In the genomic region with DNA sequence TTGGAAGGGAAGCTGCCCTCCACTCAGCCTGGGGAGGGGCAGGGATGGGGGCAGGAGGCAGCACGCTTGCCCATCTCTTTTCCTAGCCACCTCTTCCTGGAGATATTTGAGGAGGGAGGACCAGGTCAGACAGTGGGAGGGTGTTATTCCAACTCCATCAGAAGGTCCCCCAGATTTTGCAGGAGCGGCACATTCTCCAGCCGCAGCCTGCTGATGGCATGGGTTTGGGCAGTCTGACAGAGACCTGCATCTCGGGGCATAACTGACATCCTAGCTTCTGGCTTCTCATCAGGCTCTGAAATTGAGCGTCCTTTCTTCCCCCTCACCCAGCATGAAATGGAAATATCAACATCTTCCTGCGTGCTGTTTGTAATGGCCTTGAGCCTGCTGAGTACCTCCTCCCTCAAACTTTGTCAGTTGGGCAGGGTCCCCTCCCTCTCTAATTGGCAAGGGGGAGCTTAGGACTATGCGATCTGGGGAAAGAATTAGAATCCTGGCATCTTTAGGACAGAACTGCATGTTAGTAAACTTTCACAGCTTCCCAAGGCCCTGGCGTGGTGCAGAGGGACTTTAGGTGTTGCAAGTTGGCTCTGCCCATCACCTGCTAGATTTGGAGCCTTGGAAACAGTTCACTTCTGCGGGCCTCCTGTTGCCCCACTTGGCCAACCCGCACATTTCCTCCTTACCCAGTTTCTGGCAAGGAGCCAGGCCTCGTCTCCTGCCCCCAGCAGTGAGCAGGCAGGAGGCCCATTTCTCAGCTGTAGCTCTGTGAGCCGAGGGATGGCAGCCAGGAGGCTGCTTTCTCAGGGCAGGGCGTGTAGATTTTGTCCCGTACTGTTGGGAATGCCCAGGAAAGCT, we compare ENCODE assay signal across 8 cellular contexts. TPM values are rescaled to one million over a fixed set of nuclear protein-coding genes. Genes with fewer than 3 reads are reported as not detected.
DNase-seq lines count a peak whose midpoint lies in the region; ATAC-seq lines count a peak whose summit lies in the region.

No MANE protein-coding gene starts in this region.

- no peak overlapping the region for H3K27ac Mint-ChIP-seq in stimulated activated effector memory CD8-positive, alpha-beta T cell treated with anti-CD3 and anti-CD28 coated beads, Interleukin-12 subunit alpha, Interleukin-12 subunit beta, amount 100 ng/mL, for 72 hours

- peak overlapping the region; percentile 86 for H3K4me3 Mint-ChIP-seq in stimulated activated effector memory CD8-positive, alpha-beta T cell treated with anti-CD3 and anti-CD28 coated beads, Interleukin-12 subunit alpha, Interleukin-12 subunit beta, amount 100 ng/mL, for 72 hours

- H3K27me3 ChIP-seq in H7 (ENCODE audit: control insufficient read depth, insufficient read depth, low read length) (no peaks in the 10 kb centered on the region), layer of hippocampus (ENCODE audit: control insufficient read depth, insufficient read depth, low read length) (no peaks in the 10 kb centered on the region)

- ATAC-seq in stimulated activated effector memory CD8-positive, alpha-beta T cell treated with anti-CD3 and anti-CD28 coated beads, Interleukin-12 subunit alpha, Interleukin-12 subunit beta, amount 100 ng/mL, for 72 hours = peak; percentile 55
- ATAC-seq in GM21723 (IDR thresholded peaks at IDR 0.05; ENCODE audit: unreplicated experiment) = no peak
- ATAC-seq in GM21717 (IDR thresholded peaks at IDR 0.05; ENCODE audit: unreplicated experiment) = no peak

- peak overlapping the region; percentile 73 for H3K27ac ChIP-seq in layer of hippocampus (ENCODE audit: low read depth, low read length)

- peaks cover 4% of the 10 kb centered on the region for H3K36me3 ChIP-seq in H7 (replicated peaks; ENCODE audit: control insufficient read depth, insufficient read depth, low read length)

- H3K4me3 ChIP-seq in H7 (ENCODE audit: insufficient read depth, low read depth, low read length) = peak overlapping the region; percentile 92; the same call in 1 of the 2 replicates

- H3K4me1 Mint-ChIP-seq in stimulated activated effector memory CD8-positive, alpha-beta T cell treated with anti-CD3 and anti-CD28 coated beads, Interleukin-12 subunit alpha, Interleukin-12 subunit beta, amount 100 ng/mL, for 72 hours = peaks cover 62% of the 10 kb centered on the region

- DNase-seq in AG08395 (ENCODE audit: low spot score) (peak; percentile 35), H7 (peak; percentile 50), RPMI8226 (peak; percentile 93), amygdala (lab: John Stamatoyannopoulos, UW) (peak in 50 of 56 donors; percentile 21 to 82 (median 59))
- DNase-seq in stimulated activated effector memory CD8-positive, alpha-beta T cell treated with anti-CD3 and anti-CD28 coated beads, Interleukin-12 subunit alpha, Interleukin-12 subunit beta, amount 100 ng/mL, for 72 hours (ENCODE audit: low spot score in 2 of 2) = peak in 1 of 2 donors; percentile 61

- H3K9me3 Mint-ChIP-seq in stimulated activated effector memory CD8-positive, alpha-beta T cell treated with anti-CD3 and anti-CD28 coated beads, Interleukin-12 subunit alpha, Interleukin-12 subunit beta, amount 100 ng/mL, for 72 hours = no peaks in the 10 kb centered on the region

- H3K36me3 Mint-ChIP-seq in stimulated activated effector memory CD8-positive, alpha-beta T cell treated with anti-CD3 and anti-CD28 coated beads, Interleukin-12 subunit alpha, Interleukin-12 subunit beta, amount 100 ng/mL, for 72 hours = peaks cover 10% of the 10 kb centered on the region

RNA-seq across cellular contexts. Expression of a gene that starts 2.2 kb away (rescaled TPM):
- total RNA-seq in H7 (2014; rRNA removed; shearing (Covaris generic)) = 392 and 393 TPM in 2 replicates

RNA-seq across cellular contexts. Expression of a gene that starts 58.1 kb away (rescaled TPM):
- total RNA-seq in H7 (2014; rRNA removed; shearing (Covaris generic)) = 0.04 TPM in 1 of 2 replicates, not detected in the other
